Comparison of ENCODE assay signal across 15 cellular contexts in the genomic region with DNA sequence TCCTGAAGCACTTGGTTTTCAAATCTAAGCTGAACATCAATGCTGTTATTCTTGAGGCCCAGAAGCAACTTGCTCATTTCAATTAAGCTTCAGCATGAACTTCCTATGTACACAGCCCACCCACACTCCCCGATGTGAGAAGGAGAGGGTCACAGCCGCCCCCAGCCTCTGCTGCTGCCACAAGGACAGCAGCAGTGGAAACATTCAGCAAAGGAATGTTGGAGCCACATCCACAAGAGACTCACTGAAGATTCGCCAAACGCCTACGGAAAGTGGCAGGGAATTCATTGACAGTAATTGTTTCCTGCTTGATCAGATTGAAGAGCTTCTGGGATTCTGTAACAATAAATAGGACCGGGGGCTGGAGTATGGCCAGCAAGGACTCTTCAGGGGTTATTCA. TPM values are rescaled to one million over a fixed set of nuclear protein-coding genes. Genes with fewer than 3 reads are reported as not detected.
A peak's percentile ranks its signal among the peaks of the same experiment; 100 is the strongest.
DNase-seq lines count a peak whose midpoint lies in the region; ATAC-seq and TF ChIP-seq lines count a peak whose summit lies in the region.
"Had no signal": no experiment of that assay in that cellular context is flagged by ENCODE, and none has a peak within 500 bp of the region (broad histone marks: within the 10 kb centered on the region; RNA-seq: fewer than 3 reads in every experiment).

No MANE protein-coding gene starts in this region.

- peaks cover 33% of the 10 kb centered on the region for H3K79me1 ChIP-seq in mesenchymal stem cell (replicated peaks; ENCODE audit: low read length, poor library complexity, severe bottlenecking)

- TF ChIP-seq CTCF in left ventricle myocardium inferior (IDR thresholded peaks at IDR 0.05; ENCODE audit: borderline replicate concordance) (no peak), breast epithelium (IDR thresholded peaks at IDR 0.05) (no peak), upper lobe of right lung (IDR thresholded peaks at IDR 0.05) (no peak)

- H2AFZ ChIP-seq in mesenchymal stem cell (ENCODE audit: low read depth, low read length) = no peak overlapping the region

- H3K9ac ChIP-seq in mesenchymal stem cell (ENCODE audit: low read length) = no peak overlapping the region

- no peaks in the 10 kb centered on the region for H3K36me3 Mint-ChIP-seq in naive thymus-derived CD4-positive, alpha-beta T cell
- H3K36me3 Mint-ChIP-seq: activated naive CD8-positive, alpha-beta T cell treated with anti-CD3 and anti-CD28 coated beads, Interleukin-2, amount 10 ng/mL, durations not matched to agents 7 days and 5 days had no signal

- peak overlapping the region; percentile 71 to 95 for H3K4ac ChIP-seq in mesenchymal stem cell (ENCODE audit: low read depth in 1 of 2, low read length in 2 of 2)

- peak overlapping the region; percentile 93 for H3K27ac ChIP-seq in left ventricle myocardium inferior (replicated peaks)
- peak overlapping the region; percentile 7 to 11 for H3K27ac ChIP-seq in breast epithelium
- no peak overlapping the region for H3K27ac ChIP-seq in mesenchymal stem cell (ENCODE audit: low read length, poor library complexity, severe bottlenecking)
- no peak overlapping the region for H3K27ac ChIP-seq in upper lobe of right lung
- no peak overlapping the region for H3K27ac ChIP-seq in naive thymus-derived CD4-positive, alpha-beta T cell (ENCODE audit: low read depth, low read length)
- H3K27ac ChIP-seq: uterus had no signal

- H2AK5ac ChIP-seq in mesenchymal stem cell (ENCODE audit: low read length, severe bottlenecking) = no peak overlapping the region

- ATAC-seq in Right ventricle myocardium inferior = no peak
- no peak for ATAC-seq in upper lobe of right lung
- no peak for ATAC-seq in naive thymus-derived CD4-positive, alpha-beta T cell
- no peak for ATAC-seq in HG03135 (IDR thresholded peaks at IDR 0.05; ENCODE audit: unreplicated experiment)

- H3K4me1 Mint-ChIP-seq in naive thymus-derived CD4-positive, alpha-beta T cell = peaks cover 5 to 18% (median 10%) of the 10 kb centered on the region in 7 donors

- H3K9me3 Mint-ChIP-seq in naive thymus-derived CD4-positive, alpha-beta T cell = peaks cover 0 to 2% (median 0%) of the 10 kb centered on the region in 11 donors
- H3K9me3 Mint-ChIP-seq: activated naive CD8-positive, alpha-beta T cell treated with anti-CD3 and anti-CD28 coated beads, Interleukin-2, amount 10 ng/mL, durations not matched to agents 7 days and 5 days had no signal

- no peak overlapping the region for H3K27ac Mint-ChIP-seq in naive thymus-derived CD4-positive, alpha-beta T cell
- H3K27ac Mint-ChIP-seq: activated naive CD8-positive, alpha-beta T cell treated with anti-CD3 and anti-CD28 coated beads, Interleukin-2, amount 10 ng/mL, durations not matched to agents 7 days and 5 days had no signal

- no peak for TF ChIP-seq POLR2A in breast epithelium (IDR thresholded peaks at IDR 0.05)

- no peak overlapping the region for H3K4me3 Mint-ChIP-seq in naive thymus-derived CD4-positive, alpha-beta T cell
- H3K4me3 Mint-ChIP-seq: activated naive CD8-positive, alpha-beta T cell treated with anti-CD3 and anti-CD28 coated beads, Interleukin-2, amount 10 ng/mL, durations not matched to agents 7 days and 5 days had no signal

- intact Hi-C loops in left ventricle myocardium inferior (cut with micrococcal nuclease) = loop anchor here (10.0 kb wide), 1 partner anchor 53 kb away; no protein-coding TSS in a partner anchor
- intact Hi-C loops in Right ventricle myocardium inferior (cut with DNase I) = loop anchor here (5.0 kb wide), 1 partner anchor 54 kb away; no protein-coding TSS in a partner anchor
- intact Hi-C loops in breast epithelium (cut with DNase I; ENCODE audit: low total_unique reads) = no loop called here
- intact Hi-C loops in upper lobe of right lung (cut with DNase I) = no loop called here
- intact Hi-C loops in naive thymus-derived CD4-positive, alpha-beta T cell (cut with micrococcal nuclease) = no loop called here

- H3K4me3 ChIP-seq in left ventricle myocardium inferior = peak overlapping the region; percentile 85
- no peak overlapping the region for H3K4me3 ChIP-seq in breast epithelium
- H3K4me3 ChIP-seq in mesenchymal stem cell (ENCODE audit: insufficient read depth in 1 of 2, low read depth in 1 of 2, low read length in 2 of 2) = no peak overlapping the region
- no peak overlapping the region for H3K4me3 ChIP-seq in upper lobe of right lung
- H3K4me3 ChIP-seq in naive thymus-derived CD4-positive, alpha-beta T cell (ENCODE audit: low read length) = no peak overlapping the region
- H3K4me3 ChIP-seq: uterus had no signal

- WGBS in mesenchymal stem cell = 54% methylated on average over 6 of the region's 6 CpGs

- no peak overlapping the region for H3K23ac ChIP-seq in mesenchymal stem cell (ENCODE audit: low read length in 2 of 2)

- H3K36me3 ChIP-seq in left ventricle myocardium inferior = peaks cover 15% of the 10 kb centered on the region
- H3K36me3 ChIP-seq in breast epithelium = no peaks in the 10 kb centered on the region
- peaks cover 13 to 36% of the 10 kb centered on the region in 2 experiments for H3K36me3 ChIP-seq in mesenchymal stem cell (ENCODE audit: control insufficient read depth in 1 of 2, insufficient read depth in 2 of 2, low read depth in 1 of 2, low read length in 2 of 2)
- no peaks in the 10 kb centered on the region for H3K36me3 ChIP-seq in upper lobe of right lung
- no peaks in the 10 kb centered on the region for H3K36me3 ChIP-seq in naive thymus-derived CD4-positive, alpha-beta T cell (ENCODE audit: control insufficient read depth in 2 of 3, insufficient read depth in 3 of 3, low read length in 3 of 3)
- H3K36me3 ChIP-seq: uterus had no signal

- H2BK15ac ChIP-seq in mesenchymal stem cell (ENCODE audit: low read depth, poor library complexity, severe bottlenecking) = peak overlapping the region; percentile 71

- H3K27me3 Mint-ChIP-seq in naive thymus-derived CD4-positive, alpha-beta T cell = peaks cover 16 to 27% (median 21%) of the 10 kb centered on the region in 5 donors

- H3K4me1 ChIP-seq in left ventricle myocardium inferior = peaks cover 98% of the 10 kb centered on the region
- peaks cover 9 to 12% of the 10 kb centered on the region in 2 donors for H3K4me1 ChIP-seq in breast epithelium
- H3K4me1 ChIP-seq in mesenchymal stem cell (ENCODE audit: control insufficient read depth, insufficient read depth, low read depth, low read length) = peaks cover 37% of the 10 kb centered on the region
- H3K4me1 ChIP-seq in upper lobe of right lung = peaks cover 28% of the 10 kb centered on the region
- H3K4me1 ChIP-seq in naive thymus-derived CD4-positive, alpha-beta T cell (ENCODE audit: control insufficient read depth in 2 of 2, insufficient read depth in 2 of 2, low read length in 2 of 2) = peaks cover 5 to 17% of the 10 kb centered on the region in 2 donors
- H3K4me1 ChIP-seq: uterus had no signal

- no peak overlapping the region for H3K14ac ChIP-seq in mesenchymal stem cell (ENCODE audit: low read length in 2 of 2)

- peak overlapping the region; percentile 69 to 75 for H3K18ac ChIP-seq in mesenchymal stem cell (ENCODE audit: low read depth in 1 of 2, low read length in 2 of 2)

- H3K27me3 ChIP-seq in left ventricle myocardium inferior (ENCODE audit: low read depth) (no peaks in the 10 kb centered on the region), breast epithelium (no peaks in the 10 kb centered on the region), mesenchymal stem cell (ENCODE audit: control insufficient read depth in 1 of 2, insufficient read depth in 1 of 2, low read length in 2 of 2) (no peaks in the 10 kb centered on the region), upper lobe of right lung (no peaks in the 10 kb centered on the region)
- H3K27me3 ChIP-seq in naive thymus-derived CD4-positive, alpha-beta T cell (ENCODE audit: control insufficient read depth in 2 of 2, insufficient read depth in 2 of 2, low read length in 2 of 2) = peaks cover 3% of the 10 kb centered on the region in 2 donors
- H3K27me3 ChIP-seq: uterus had no signal

- H2BK5ac ChIP-seq in mesenchymal stem cell (ENCODE audit: low read depth, low read length, poor library complexity, severe bottlenecking) = no peak overlapping the region

- peak overlapping the region; percentile 66 for H2BK120ac ChIP-seq in mesenchymal stem cell (ENCODE audit: low read depth, low read length)

- no peak overlapping the region for H4K91ac ChIP-seq in mesenchymal stem cell (ENCODE audit: low read length)

- peak overlapping the region in 1 of 2 experiments; percentile 37 for H2BK12ac ChIP-seq in mesenchymal stem cell (ENCODE audit: low read length in 2 of 2)

- POLR2A ChIA-PET in naive thymus-derived CD4-positive, alpha-beta T cell (lab: Charles Lee) = no interaction called here

- H3K4me2 ChIP-seq in mesenchymal stem cell (ENCODE audit: low read length, poor library complexity, severe bottlenecking) = no peak overlapping the region

- DNase-seq in left ventricle myocardium inferior (no peak), Right ventricle myocardium inferior (ENCODE audit: missing footprints) (no peak), breast epithelium (ENCODE audit: low spot score in 2 of 2) (no peak), mesenchymal stem cell (peak; percentile 43), upper lobe of right lung (peak; percentile 46), NCI-H1436 treated with DMSO at 0.1 percent for 48 hours (lab: John Stamatoyannopoulos, UW) (no peak)
- DNase-seq in naive thymus-derived CD4-positive, alpha-beta T cell = no peak
- DNase-seq: ACHN; activated naive CD8-positive, alpha-beta T cell treated with anti-CD3 and anti-CD28 coated beads, Interleukin-2, amount 10 ng/mL, durations not matched to agents 7 days and 5 days; DND-41; NCI-H1417 treated with DMSO at 0.1 percent for 48 hours; NCI-H510A treated with DMSO at 0.1 percent for 48 hours; SHP77 treated with DMSO at 0.1 percent for 48 hours; uterus had no signal

- peak overlapping the region; percentile 45 for H4K8ac ChIP-seq in mesenchymal stem cell (ENCODE audit: low read length)

- H3K9me3 ChIP-seq in left ventricle myocardium inferior (replicated peaks) (no peaks in the 10 kb centered on the region), breast epithelium (no peaks in the 10 kb centered on the region), mesenchymal stem cell (ENCODE audit: control insufficient read depth, low read length) (no peaks in the 10 kb centered on the region), upper lobe of right lung (no peaks in the 10 kb centered on the region)
- no peaks in the 10 kb centered on the region for H3K9me3 ChIP-seq in naive thymus-derived CD4-positive, alpha-beta T cell (ENCODE audit: control insufficient read depth in 2 of 3, low read length in 3 of 3)
- H3K9me3 ChIP-seq: uterus had no signal

- CTCF ChIA-PET in naive thymus-derived CD4-positive, alpha-beta T cell (lab: Charles Lee) = no interaction called here

RNA-seq across cellular contexts. Expression of gene TGFBI, which starts 2.9 kb away (rescaled TPM):
- 43.4 TPM for total RNA-seq in left ventricle myocardium inferior
- 66.5 TPM for total RNA-seq in Right ventricle myocardium inferior
- total RNA-seq in breast epithelium = 100 to 1,000 TPM in 1 of 3 donors, 10 to 100 TPM in 2; 40.4 to 145 (median 45.2) TPM
- 1,930 TPM for polyA plus RNA-seq in mesenchymal stem cell (2013, experiment 1 of 2)
- 1,910 TPM for polyA plus RNA-seq in mesenchymal stem cell (2013, experiment 2 of 2)
- 96.7 TPM for total RNA-seq in upper lobe of right lung
- total RNA-seq in naive thymus-derived CD4-positive, alpha-beta T cell = 100 to 1,000 TPM in 1 of 5 experiments, 10 to 100 TPM in 3, not detected in 1; 18.1 to 167 (median 20.5) TPM
- polyA plus RNA-seq in naive thymus-derived CD4-positive, alpha-beta T cell = under 1 TPM; 0.07 to 0.32 TPM

Comparison
In these comparisons a context has a peak if more than half of its experiments do, and no peak if none do; other contexts are left out.
1. DNase-seq: peak in mesenchymal stem cell (single experiment) and upper lobe of right lung (single experiment); none in left ventricle myocardium inferior (single experiment), Right ventricle myocardium inferior (single experiment), breast epithelium (0 of 2), naive thymus-derived CD4-positive, alpha-beta T cell (0 of 9) and NCI-H1436 treated with DMSO at 0.1 percent for 48 hours (single experiment).
2. H3K27ac ChIP-seq: peak in left ventricle myocardium inferior (single experiment) and breast epithelium (2 of 2); none in mesenchymal stem cell (single experiment), upper lobe of right lung (single experiment) and naive thymus-derived CD4-positive, alpha-beta T cell (single experiment).
3. intact Hi-C loops: an anchor here in left ventricle myocardium inferior (10.0 kb wide) and Right ventricle myocardium inferior (5.0 kb wide); none called in breast epithelium, upper lobe of right lung and naive thymus-derived CD4-positive, alpha-beta T cell.